In the genomic region with DNA sequence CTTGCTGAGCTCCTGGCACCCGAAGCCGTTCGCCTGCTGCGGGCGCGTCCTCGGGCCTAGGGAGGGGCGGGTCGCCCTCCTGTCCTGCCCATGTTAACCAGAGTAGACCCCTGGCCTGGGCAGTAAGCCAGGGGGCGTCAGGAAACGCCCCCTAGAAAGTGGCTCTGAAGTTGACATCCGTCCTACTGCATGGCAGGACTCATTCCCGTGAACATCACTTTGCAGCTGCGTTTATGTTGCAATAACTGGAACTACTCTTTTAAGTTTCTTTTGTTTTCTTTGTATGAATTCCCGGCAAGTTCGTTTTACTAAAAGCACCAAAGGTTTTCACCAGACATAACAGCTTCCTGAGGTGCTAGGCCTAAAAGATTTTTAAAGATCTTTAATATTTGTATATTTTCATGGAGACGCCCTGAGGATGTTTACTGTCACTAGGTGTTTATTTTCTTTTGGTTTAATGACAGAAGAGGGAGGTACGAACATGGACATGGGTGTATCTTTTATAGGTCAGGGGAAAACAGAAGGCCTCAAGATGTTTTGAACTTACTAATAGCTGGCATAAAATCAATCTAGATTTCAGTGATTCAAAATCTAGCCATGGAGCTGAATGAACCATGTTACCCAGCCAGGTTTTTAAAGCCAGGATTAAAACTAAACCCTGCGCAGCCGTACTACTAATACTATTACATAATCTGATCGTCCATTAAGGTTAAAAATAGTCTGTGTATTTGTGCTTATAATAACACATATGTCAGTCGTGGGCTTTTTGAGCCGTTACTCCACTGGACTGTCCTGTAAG, we compare ENCODE assay signal across 8 cellular contexts. TPM values are rescaled to one million over a fixed set of nuclear protein-coding genes. Genes with fewer than 3 reads are reported as not detected.
DNase-seq lines count a peak whose midpoint lies in the region; ATAC-seq and TF ChIP-seq lines count a peak whose summit lies in the region.

No MANE protein-coding gene starts in this region.

- intact Hi-C loops in posterior cingulate gyrus (cut with DNase I), result loop anchor here (1.0 to 5.0 kb wide), 3 partner anchors 21 to 530 kb away; a partner anchor contains a TSS

- H3K9me2 ChIP-seq in DOHH2 (replicated peaks; ENCODE audit: control insufficient read depth, low read length), result no peaks in the 10 kb centered on the region

- ATAC-seq in HG02852 (IDR thresholded peaks at IDR 0.05; ENCODE audit: unreplicated experiment), result no peak

- H3K27ac ChIP-seq in DOHH2 (ENCODE audit: low read depth, low read length) (peak overlapping the region; percentile 66), HUES6 (ENCODE audit: low read depth, low read length) (peak overlapping the region; percentile 71; the same call in 1 of the 2 replicates), osteoblast (ENCODE audit: low read depth, low read length) (peak overlapping the region; percentile 89)

- peak overlapping the region; percentile 96 for H3K4me3 ChIP-seq in DOHH2 (ENCODE audit: low read length)
- H3K4me3 ChIP-seq in HUES6 (ENCODE audit: low read depth, low read length), result peak overlapping the region; percentile 83
- H3K4me3 ChIP-seq in WI38 (ENCODE audit: low read depth, low read length), result peak overlapping the region; percentile 83
- peak overlapping the region; percentile 67 to 95 for H3K4me3 ChIP-seq in foreskin fibroblast (ENCODE audit: low read depth in 1 of 2, low read length in 2 of 2)
- H3K4me3 ChIP-seq in osteoblast (ENCODE audit: insufficient read depth, low read length), result peak overlapping the region; percentile 95

- H3K4me1 ChIP-seq in DOHH2 (ENCODE audit: control insufficient read depth, low read length), result peaks cover 28% of the 10 kb centered on the region
- H3K4me1 ChIP-seq in HUES6 (ENCODE audit: control insufficient read depth, insufficient read depth, low read length), result peaks cover 20% of the 10 kb centered on the region
- peaks cover 24% of the 10 kb centered on the region for H3K4me1 ChIP-seq in osteoblast (ENCODE audit: insufficient read depth, low read length)

- H3K79me2 ChIP-seq in DOHH2 (ENCODE audit: control insufficient read depth, low read length) (peaks cover 54% of the 10 kb centered on the region), osteoblast (ENCODE audit: insufficient read depth, low read length) (peaks cover 54% of the 10 kb centered on the region)

- DNase-seq in foreskin fibroblast, result peak in 1 of 2 donors; percentile 65
- peak; percentile 71 for DNase-seq in osteoblast (ENCODE audit: insufficient read length, low spot score, missing footprints)
- no peak for DNase-seq in GM13977 (ENCODE audit: low spot score)
- DNase-seq in posterior cingulate gyrus, result no peak

- TF ChIP-seq CTCF in DOHH2 (IDR thresholded peaks at IDR 0.05; ENCODE audit: low read depth, low read length, poor library complexity, severe bottlenecking) (peak; percentile 20), WI38 (IDR thresholded peaks at IDR 0.05; ENCODE audit: low read depth, low read length) (no peak), foreskin fibroblast (IDR thresholded peaks at IDR 0.05; ENCODE audit: low read depth, low read length) (no peak), osteoblast (IDR thresholded peaks at IDR 0.05; ENCODE audit: extremely low read depth, low read depth, low read length) (no peak), GM13977 (IDR thresholded peaks at IDR 0.05; ENCODE audit: extremely low read depth, insufficient read depth, missing control alignments) (no peak)

- peak overlapping the region; percentile 98 for H3K9ac ChIP-seq in HUES6 (ENCODE audit: low read length)

- H3K27me3 ChIP-seq in DOHH2 (ENCODE audit: control insufficient read depth, low read length), result no peaks in the 10 kb centered on the region
- H3K27me3 ChIP-seq in HUES6 (ENCODE audit: control insufficient read depth, insufficient read depth, low read length), result no peaks in the 10 kb centered on the region
- H3K27me3 ChIP-seq in osteoblast (ENCODE audit: insufficient read depth, low read length), result no peaks in the 10 kb centered on the region

- no peaks in the 10 kb centered on the region for H3K9me3 ChIP-seq in DOHH2 (ENCODE audit: control insufficient read depth, insufficient read depth, low read length)
- H3K9me3 ChIP-seq in HUES6 (ENCODE audit: control insufficient read depth, insufficient read depth, low read depth, low read length), result no peaks in the 10 kb centered on the region
- H3K9me3 ChIP-seq in osteoblast (ENCODE audit: low read depth, low read length), result no peaks in the 10 kb centered on the region

- H4K20me1 ChIP-seq in DOHH2 (ENCODE audit: control insufficient read depth, insufficient read depth, low read depth, low read length) (no peaks in the 10 kb centered on the region), osteoblast (ENCODE audit: insufficient read depth, low read length) (peaks cover 30% of the 10 kb centered on the region)

- H3K36me3 ChIP-seq in DOHH2 (ENCODE audit: control insufficient read depth, low read length), result peaks cover 7% of the 10 kb centered on the region; the same call in 1 of the 2 replicates
- no peaks in the 10 kb centered on the region for H3K36me3 ChIP-seq in HUES6 (ENCODE audit: control insufficient read depth, insufficient read depth, low read length)
- peaks cover 9% of the 10 kb centered on the region for H3K36me3 ChIP-seq in osteoblast (ENCODE audit: insufficient read depth, low read length)

- in situ Hi-C loops in GM13977 (cut with MboI; ENCODE audit: low pct_unique_long_range_greater_than_20kb, low sequenced_read_pairs, unreplicated experiment), result no loop called here

- no peaks in the 10 kb centered on the region for H3F3A ChIP-seq in DOHH2 (ENCODE audit: control insufficient read depth, insufficient read depth)

- peak overlapping the region; percentile 96 for H2AFZ ChIP-seq in osteoblast (ENCODE audit: low read length)

- peak overlapping the region; percentile 78 for H3K4me2 ChIP-seq in DOHH2 (ENCODE audit: low read length)
- H3K4me2 ChIP-seq in osteoblast (ENCODE audit: insufficient read depth, low read length), result peak overlapping the region; percentile 92

RNA-seq across cellular contexts. Expression of a gene that starts 1.0 kb away (rescaled TPM):
- 10.1 and 12.1 TPM in 2 replicates for total RNA-seq in osteoblast

RNA-seq across cellular contexts. Expression of a gene that starts 20.5 kb away (rescaled TPM):
- 8.5 and 10.1 TPM in 2 replicates for total RNA-seq in osteoblast
